ENCODE assay signal across 1 cellular context in the genomic region with DNA sequence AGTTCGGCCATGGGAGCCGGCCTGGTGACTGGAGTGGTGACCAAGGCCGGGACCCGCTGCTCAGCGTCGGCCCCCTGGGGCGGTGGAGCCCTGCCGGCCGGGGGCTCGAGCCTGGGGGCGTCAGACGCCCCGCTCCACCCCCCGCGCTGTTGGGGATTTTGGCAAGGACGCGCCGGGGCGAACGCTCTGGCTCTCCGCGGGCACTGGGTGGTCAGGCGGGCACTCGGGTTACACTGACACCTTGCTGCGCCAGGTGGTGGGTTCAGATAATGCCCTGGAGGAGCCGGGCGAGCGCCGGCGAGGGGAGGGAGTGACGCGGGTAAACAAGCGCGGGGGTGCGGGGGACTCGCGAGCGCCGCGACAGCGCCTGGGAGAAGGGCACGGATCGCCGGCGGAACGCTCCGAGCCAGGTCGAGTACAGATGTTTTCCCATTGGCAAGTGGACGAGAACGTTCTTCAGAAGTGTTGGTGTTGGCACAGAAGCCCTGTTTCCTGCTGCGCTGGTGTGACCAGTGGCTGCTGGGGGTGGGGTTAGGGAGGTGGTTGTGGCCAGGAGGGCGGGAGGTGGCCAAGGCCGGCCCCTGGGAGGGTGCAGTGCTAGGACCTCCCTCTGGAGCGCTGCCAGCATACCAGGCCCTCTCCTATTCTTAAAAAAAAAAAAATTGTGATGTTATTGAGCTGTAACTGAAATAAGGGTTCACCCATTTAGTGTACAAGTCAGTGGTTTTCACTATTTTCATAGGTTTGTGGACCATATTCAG.
TF ChIP-seq lines count a peak whose summit lies in the region.

No MANE protein-coding gene starts in this region.

TF ChIP-seq in K562, 482 proteins besides CTCF, POLR2A, EP300 and RAD21 (continued from another document and continues in another):
- TF ChIP-seq, protein P1, sequence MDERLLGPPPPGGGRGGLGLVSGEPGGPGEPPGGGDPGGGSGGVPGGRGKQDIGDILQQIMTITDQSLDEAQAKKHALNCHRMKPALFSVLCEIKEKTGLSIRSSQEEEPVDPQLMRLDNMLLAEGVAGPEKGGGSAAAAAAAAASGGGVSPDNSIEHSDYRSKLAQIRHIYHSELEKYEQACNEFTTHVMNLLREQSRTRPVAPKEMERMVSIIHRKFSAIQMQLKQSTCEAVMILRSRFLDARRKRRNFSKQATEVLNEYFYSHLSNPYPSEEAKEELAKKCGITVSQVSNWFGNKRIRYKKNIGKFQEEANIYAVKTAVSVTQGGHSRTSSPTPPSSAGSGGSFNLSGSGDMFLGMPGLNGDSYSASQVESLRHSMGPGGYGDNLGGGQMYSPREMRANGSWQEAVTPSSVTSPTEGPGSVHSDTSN (CRISPR knock-in tag; IDR thresholded peaks at IDR 0.05; ENCODE audit: low read depth) = no peak
- TF ChIP-seq, protein P1 (tag; conservative IDR thresholded peaks at IDR 0.05; ENCODE audit: low read depth) = no peak
- TF ChIP-seq ZNF165 (CRISPR knock-in tag; IDR thresholded peaks at IDR 0.05; ENCODE audit: borderline replicate concordance) (no peak), ASH1L (IDR thresholded peaks at IDR 0.05; ENCODE audit: borderline replicate concordance, low read depth, partially characterized antibody) (no peak), ZNF347 (CRISPR knock-in tag; IDR thresholded peaks at IDR 0.05; ENCODE audit: low read depth) (no peak), HNRNPL (IDR thresholded peaks at IDR 0.05; ENCODE audit: low read depth, low read length) (peak; percentile 95), ZBTB1 (CRISPR knock-in tag; IDR thresholded peaks at IDR 0.05; ENCODE audit: borderline replicate concordance, low read depth) (peak; percentile 84), ZNF436 (CRISPR knock-in tag; IDR thresholded peaks at IDR 0.05) (no peak), NCOR1 (IDR thresholded peaks at IDR 0.05) (peak; percentile 11), SOX6 (IDR thresholded peaks at IDR 0.05) (no peak), GABPB1 (CRISPR knock-in tag; IDR thresholded peaks at IDR 0.05) (peak; percentile 67), NR1H2 (CRISPR knock-in tag; IDR thresholded peaks at IDR 0.05) (0 out of 2 replicates have a peak, but pooled peaks have one; percentile 76), ZSCAN32 (CRISPR knock-in tag; IDR thresholded peaks at IDR 0.05) (peak; percentile 9; the same call in 1 of the 2 replicates), NFIC (IDR thresholded peaks at IDR 0.05) (peak; percentile 93), KDM5B (IDR thresholded peaks at IDR 0.05; ENCODE audit: insufficient replicate concordance, low read depth, low read length) (peak; percentile 79), KLF6 (CRISPR knock-in tag; IDR thresholded peaks at IDR 0.05; ENCODE audit: borderline replicate concordance) (no peak), FIP1L1 (IDR thresholded peaks at IDR 0.05; ENCODE audit: low read depth, low read length, poor library complexity, severe bottlenecking) (peak; percentile 93), TCFL5 (CRISPR knock-in tag; conservative IDR thresholded peaks at IDR 0.05) (no peak), PHF8 (IDR thresholded peaks at IDR 0.05; ENCODE audit: borderline replicate concordance, low read length) (no peak), HMGN3 (IDR thresholded peaks at IDR 0.05; ENCODE audit: borderline replicate concordance, extremely low read depth, insufficient read length, low read depth, low read length) (peak; percentile 97), PTTG1 (tag; IDR thresholded peaks at IDR 0.05; ENCODE audit: low read depth) (no peak), MEIS2 (IDR thresholded peaks at IDR 0.05; ENCODE audit: partially characterized antibody) (no peak), ZNF146 (CRISPR knock-in tag; IDR thresholded peaks at IDR 0.05; ENCODE audit: unreplicated experiment) (no peak), ZNF586 (CRISPR knock-in tag; conservative IDR thresholded peaks at IDR 0.05) (0 out of 2 replicates have a peak, but pooled peaks have one; percentile 22), GABPB2 (CRISPR knock-in tag; conservative IDR thresholded peaks at IDR 0.05) (no peak)
- TF ChIP-seq, protein P2, sequence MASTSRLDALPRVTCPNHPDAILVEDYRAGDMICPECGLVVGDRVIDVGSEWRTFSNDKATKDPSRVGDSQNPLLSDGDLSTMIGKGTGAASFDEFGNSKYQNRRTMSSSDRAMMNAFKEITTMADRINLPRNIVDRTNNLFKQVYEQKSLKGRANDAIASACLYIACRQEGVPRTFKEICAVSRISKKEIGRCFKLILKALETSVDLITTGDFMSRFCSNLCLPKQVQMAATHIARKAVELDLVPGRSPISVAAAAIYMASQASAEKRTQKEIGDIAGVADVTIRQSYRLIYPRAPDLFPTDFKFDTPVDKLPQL (IDR thresholded peaks at IDR 0.05; ENCODE audit: extremely low read depth, insufficient read length) = no peak
- TF ChIP-seq, protein P3, sequence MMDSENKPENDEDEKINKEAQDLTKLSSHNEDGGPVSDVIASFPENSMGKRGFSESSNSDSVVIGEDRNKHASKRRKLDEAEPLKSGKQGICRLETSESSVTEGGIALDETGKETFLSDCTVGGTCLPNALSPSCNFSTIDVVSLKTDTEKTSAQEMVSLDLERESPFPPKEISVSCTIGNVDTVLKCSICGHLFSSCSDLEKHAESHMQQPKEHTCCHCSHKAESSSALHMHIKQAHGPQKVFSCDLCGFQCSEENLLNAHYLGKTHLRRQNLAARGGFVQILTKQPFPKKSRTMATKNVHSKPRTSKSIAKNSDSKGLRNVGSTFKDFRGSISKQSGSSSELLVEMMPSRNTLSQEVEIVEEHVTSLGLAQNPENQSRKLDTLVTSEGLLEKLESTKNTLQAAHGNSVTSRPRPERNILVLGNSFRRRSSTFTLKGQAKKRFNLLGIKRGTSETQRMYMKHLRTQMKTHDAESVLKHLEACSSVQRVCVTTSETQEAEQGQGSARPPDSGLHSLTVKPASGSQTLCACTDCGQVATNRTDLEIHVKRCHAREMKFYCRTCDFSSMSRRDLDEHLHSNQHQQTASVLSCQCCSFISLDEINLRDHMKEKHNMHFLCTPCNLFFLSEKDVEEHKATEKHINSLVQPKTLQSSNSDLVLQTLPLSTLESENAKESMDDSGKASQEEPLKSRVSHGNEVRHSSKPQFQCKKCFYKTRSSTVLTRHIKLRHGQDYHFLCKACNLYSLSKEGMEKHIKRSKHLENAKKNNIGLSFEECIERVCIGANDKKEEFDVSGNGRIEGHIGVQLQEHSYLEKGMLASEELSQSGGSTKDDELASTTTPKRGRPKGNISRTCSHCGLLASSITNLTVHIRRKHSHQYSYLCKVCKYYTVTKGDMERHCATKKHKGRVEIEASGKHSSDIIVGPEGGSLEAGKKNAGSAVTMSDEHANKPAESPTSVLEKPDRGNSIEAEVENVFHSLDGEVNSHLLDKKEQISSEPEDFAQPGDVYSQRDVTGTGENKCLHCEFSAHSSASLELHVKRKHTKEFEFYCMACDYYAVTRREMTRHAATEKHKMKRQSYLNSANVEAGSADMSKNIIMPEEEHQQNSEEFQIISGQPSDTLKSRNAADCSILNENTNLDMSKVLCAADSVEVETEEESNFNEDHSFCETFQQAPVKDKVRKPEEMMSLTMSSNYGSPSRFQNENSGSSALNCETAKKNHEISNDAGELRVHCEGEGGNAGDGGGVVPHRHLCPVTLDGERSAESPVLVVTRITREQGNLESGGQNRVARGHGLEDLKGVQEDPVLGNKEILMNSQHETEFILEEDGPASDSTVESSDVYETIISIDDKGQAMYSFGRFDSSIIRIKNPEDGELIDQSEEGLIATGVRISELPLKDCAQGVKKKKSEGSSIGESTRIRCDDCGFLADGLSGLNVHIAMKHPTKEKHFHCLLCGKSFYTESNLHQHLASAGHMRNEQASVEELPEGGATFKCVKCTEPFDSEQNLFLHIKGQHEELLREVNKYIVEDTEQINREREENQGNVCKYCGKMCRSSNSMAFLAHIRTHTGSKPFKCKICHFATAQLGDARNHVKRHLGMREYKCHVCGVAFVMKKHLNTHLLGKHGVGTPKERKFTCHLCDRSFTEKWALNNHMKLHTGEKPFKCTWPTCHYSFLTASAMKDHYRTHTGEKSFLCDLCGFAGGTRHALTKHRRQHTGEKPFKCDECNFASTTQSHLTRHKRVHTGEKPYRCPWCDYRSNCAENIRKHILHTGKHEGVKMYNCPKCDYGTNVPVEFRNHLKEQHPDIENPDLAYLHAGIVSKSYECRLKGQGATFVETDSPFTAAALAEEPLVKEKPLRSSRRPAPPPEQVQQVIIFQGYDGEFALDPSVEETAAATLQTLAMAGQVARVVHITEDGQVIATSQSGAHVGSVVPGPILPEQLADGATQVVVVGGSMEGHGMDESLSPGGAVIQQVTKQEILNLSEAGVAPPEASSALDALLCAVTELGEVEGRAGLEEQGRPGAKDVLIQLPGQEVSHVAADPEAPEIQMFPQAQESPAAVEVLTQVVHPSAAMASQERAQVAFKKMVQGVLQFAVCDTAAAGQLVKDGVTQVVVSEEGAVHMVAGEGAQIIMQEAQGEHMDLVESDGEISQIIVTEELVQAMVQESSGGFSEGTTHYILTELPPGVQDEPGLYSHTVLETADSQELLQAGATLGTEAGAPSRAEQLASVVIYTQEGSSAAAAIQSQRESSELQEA (IDR thresholded peaks at IDR 0.05; ENCODE audit: low read depth) = no peak
- TF ChIP-seq, protein P4, sequence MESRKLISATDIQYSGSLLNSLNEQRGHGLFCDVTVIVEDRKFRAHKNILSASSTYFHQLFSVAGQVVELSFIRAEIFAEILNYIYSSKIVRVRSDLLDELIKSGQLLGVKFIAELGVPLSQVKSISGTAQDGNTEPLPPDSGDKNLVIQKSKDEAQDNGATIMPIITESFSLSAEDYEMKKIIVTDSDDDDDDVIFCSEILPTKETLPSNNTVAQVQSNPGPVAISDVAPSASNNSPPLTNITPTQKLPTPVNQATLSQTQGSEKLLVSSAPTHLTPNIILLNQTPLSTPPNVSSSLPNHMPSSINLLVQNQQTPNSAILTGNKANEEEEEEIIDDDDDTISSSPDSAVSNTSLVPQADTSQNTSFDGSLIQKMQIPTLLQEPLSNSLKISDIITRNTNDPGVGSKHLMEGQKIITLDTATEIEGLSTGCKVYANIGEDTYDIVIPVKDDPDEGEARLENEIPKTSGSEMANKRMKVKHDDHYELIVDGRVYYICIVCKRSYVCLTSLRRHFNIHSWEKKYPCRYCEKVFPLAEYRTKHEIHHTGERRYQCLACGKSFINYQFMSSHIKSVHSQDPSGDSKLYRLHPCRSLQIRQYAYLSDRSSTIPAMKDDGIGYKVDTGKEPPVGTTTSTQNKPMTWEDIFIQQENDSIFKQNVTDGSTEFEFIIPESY (CRISPR knock-in tag; IDR thresholded peaks at IDR 0.05) = peak; percentile 34; the same call in 1 of the 2 replicates
- TF ChIP-seq, protein P5, sequence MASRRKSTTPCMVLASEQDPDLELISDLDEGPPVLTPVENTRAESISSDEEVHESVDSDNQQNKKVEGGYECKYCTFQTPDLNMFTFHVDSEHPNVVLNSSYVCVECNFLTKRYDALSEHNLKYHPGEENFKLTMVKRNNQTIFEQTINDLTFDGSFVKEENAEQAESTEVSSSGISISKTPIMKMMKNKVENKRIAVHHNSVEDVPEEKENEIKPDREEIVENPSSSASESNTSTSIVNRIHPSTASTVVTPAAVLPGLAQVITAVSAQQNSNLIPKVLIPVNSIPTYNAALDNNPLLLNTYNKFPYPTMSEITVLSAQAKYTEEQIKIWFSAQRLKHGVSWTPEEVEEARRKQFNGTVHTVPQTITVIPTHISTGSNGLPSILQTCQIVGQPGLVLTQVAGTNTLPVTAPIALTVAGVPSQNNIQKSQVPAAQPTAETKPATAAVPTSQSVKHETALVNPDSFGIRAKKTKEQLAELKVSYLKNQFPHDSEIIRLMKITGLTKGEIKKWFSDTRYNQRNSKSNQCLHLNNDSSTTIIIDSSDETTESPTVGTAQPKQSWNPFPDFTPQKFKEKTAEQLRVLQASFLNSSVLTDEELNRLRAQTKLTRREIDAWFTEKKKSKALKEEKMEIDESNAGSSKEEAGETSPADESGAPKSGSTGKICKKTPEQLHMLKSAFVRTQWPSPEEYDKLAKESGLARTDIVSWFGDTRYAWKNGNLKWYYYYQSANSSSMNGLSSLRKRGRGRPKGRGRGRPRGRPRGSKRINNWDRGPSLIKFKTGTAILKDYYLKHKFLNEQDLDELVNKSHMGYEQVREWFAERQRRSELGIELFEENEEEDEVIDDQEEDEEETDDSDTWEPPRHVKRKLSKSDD (conservative IDR thresholded peaks at IDR 0.05; ENCODE audit: low read length) = no peak
- TF ChIP-seq, protein P6, sequence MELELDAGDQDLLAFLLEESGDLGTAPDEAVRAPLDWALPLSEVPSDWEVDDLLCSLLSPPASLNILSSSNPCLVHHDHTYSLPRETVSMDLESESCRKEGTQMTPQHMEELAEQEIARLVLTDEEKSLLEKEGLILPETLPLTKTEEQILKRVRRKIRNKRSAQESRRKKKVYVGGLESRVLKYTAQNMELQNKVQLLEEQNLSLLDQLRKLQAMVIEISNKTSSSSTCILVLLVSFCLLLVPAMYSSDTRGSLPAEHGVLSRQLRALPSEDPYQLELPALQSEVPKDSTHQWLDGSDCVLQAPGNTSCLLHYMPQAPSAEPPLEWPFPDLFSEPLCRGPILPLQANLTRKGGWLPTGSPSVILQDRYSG (tag; conservative IDR thresholded peaks at IDR 0.05; ENCODE audit: low read depth) = no peak
- TF ChIP-seq, protein P7, sequence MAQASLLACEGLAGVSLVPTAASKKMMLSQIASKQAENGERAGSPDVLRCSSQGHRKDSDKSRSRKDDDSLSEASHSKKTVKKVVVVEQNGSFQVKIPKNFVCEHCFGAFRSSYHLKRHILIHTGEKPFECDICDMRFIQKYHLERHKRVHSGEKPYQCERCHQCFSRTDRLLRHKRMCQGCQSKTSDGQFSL (CRISPR knock-in tag; IDR thresholded peaks at IDR 0.05) = peak; percentile 67
- TF ChIP-seq, protein P7 (tag; IDR thresholded peaks at IDR 0.05) = no peak
- TF ChIP-seq, protein P8, sequence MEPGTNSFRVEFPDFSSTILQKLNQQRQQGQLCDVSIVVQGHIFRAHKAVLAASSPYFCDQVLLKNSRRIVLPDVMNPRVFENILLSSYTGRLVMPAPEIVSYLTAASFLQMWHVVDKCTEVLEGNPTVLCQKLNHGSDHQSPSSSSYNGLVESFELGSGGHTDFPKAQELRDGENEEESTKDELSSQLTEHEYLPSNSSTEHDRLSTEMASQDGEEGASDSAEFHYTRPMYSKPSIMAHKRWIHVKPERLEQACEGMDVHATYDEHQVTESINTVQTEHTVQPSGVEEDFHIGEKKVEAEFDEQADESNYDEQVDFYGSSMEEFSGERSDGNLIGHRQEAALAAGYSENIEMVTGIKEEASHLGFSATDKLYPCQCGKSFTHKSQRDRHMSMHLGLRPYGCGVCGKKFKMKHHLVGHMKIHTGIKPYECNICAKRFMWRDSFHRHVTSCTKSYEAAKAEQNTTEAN (CRISPR knock-in tag; IDR thresholded peaks at IDR 0.05) = peak; percentile 84; the same call in 1 of the 2 replicates
